ENCODE assay signal across 21 cellular contexts in genomic region chr11:71428861-71429435, GRCh38. TPM values are rescaled to one million over a fixed set of nuclear protein-coding genes. Genes with fewer than 3 reads are reported as not detected.
DNase-seq lines count a peak whose midpoint lies in the region; ATAC-seq and TF ChIP-seq lines count a peak whose summit lies in the region.
"Had no signal": no experiment of that assay in that cellular context is flagged by ENCODE, and none has a peak within 500 bp of the region (broad histone marks: within the 10 kb centered on the region; RNA-seq: fewer than 3 reads in every experiment).

No MANE protein-coding gene starts in this region.

- no peaks in the 10 kb centered on the region for H3K36me3 ChIP-seq in tibial artery
- H3K36me3 ChIP-seq: esophagus muscularis mucosa had no signal

- no peaks in the 10 kb centered on the region for H3K4me1 ChIP-seq in tibial artery

- peak; percentile 68 for ATAC-seq in Right ventricle myocardium superior (ENCODE audit: poor library complexity)
- ATAC-seq in GM21515 (IDR thresholded peaks at IDR 0.05; ENCODE audit: unreplicated experiment) = no peak
- ATAC-seq: activated T-helper 17 cell treated with anti-CD3 and anti-CD28 coated beads, Interleukin-2, amount 50 U/mL, for 72 hours; GM12878; naive thymus-derived CD4-positive, alpha-beta T cell had no signal

- H3K27ac ChIP-seq in angular gyrus (ENCODE audit: low read depth, low read length) = peak overlapping the region; percentile 5
- no peak overlapping the region for H3K27ac ChIP-seq in tibial artery
- H3K27ac ChIP-seq: esophagus muscularis mucosa had no signal

- intact Hi-C loops in Right ventricle myocardium superior (cut with DNase I) (no loop called here), tibial artery (cut with DNase I; ENCODE audit: low total_unique reads) (no loop called here)

- DNase-seq in Right ventricle myocardium superior (peak; percentile 83), mesenteric fat pad (ENCODE audit: low spot score) (peak; percentile 86), tibial artery (peak; percentile 80 to 82), cerebellar nuclear complex (lab: John Stamatoyannopoulos, UW) (no peak), SW 1271 (lab: John Stamatoyannopoulos, UW) (no peak)
- DNase-seq: activated CD4-positive, CD25-positive, alpha-beta regulatory T cell treated with anti-CD3 and anti-CD28 coated beads, Interleukin-2, amount 50 U/mL, for 72 hours; CD4-positive, alpha-beta memory T cell; DMS53; effector CD8-positive, alpha-beta T cell; mesenchymal stem cell; naive thymus-derived CD4-positive, alpha-beta T cell; NCI-H345; stimulated activated CD4-positive, alpha-beta T cell treated with anti-CD3 and anti-CD28 coated beads, Interleukin-4, amount 100 ng/mL, for 24 hours; substantia nigra; T1000 had no signal

- no peaks in the 10 kb centered on the region for H3K9me3 ChIP-seq in tibial artery

- H3K27me3 ChIP-seq in tibial artery = no peaks in the 10 kb centered on the region
- H3K27me3 ChIP-seq: esophagus muscularis mucosa had no signal

- no peak for TF ChIP-seq CTCF in tibial artery (IDR thresholded peaks at IDR 0.05)

- H3K4me3 ChIP-seq in tibial artery = no peak overlapping the region
- H3K4me3 ChIP-seq: esophagus muscularis mucosa, GM12878, skin epidermis had no signal

RNA-seq across cellular contexts. Expression of gene DHCR7, which starts 19.2 kb away (rescaled TPM):
- total RNA-seq in Right ventricle myocardium superior = 48.5 TPM
- 26.3 TPM for total RNA-seq in mesenteric fat pad

RNA-seq across cellular contexts. Expression of gene NADSYN1, which starts 24.1 kb away (rescaled TPM):
- 18.5 TPM for total RNA-seq in Right ventricle myocardium superior
- total RNA-seq in mesenteric fat pad = 48.0 TPM

Comparison
In these comparisons a context has a peak if more than half of its experiments do, and no peak if none do; other contexts are left out.
1. DNase-seq: peak in Right ventricle myocardium superior (single experiment), mesenteric fat pad (single experiment) and tibial artery (2 of 2); none in cerebellar nuclear complex (0 of 2) and SW 1271 (0 of 2).